ENCODE assay signal across 7 cellular contexts in the genomic region with DNA sequence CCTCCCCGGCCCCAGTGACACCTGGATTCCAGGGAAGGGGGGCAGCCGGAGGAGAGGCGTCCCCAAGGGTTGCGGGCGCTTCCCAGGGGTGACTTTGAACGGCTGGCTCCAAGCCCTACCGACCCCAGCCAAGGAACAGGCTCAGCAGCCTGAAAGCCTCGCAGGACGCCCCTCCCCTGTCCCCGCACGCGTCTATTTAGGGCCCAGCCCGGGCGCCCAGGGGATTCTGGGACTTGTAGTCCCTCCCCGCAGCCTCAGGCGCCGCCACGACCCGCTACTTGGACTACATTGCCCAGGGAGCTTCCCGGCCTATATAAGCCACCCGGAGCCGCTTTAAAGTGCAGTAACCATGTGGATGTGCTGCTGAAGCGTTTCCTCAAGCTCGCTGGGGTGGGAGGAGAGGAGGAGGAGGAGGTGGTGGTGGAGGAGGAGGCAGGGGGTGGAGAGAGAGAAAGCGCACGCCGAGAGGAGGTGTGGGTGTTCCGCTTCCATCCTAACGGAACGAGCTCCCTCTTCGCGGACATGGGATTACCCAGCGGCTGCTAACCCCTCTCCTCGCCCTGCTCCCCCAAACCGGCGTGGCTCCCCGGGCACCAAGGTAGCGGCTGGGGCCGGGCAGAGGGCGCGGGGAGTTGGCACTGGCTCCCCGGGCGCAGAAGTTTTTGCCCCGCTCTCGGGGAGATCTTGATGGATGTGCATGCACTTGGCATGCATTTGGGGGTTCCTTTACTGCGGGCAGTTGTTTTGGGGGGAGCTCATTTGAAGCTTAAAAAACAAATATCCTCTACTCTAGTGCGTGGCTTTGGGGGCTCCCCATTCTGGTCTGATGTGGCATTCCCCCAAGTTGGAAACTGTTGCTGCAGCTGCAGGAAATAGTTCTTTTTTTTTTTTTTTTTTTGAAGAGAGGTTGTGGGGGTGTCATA. TPM values are rescaled to one million over a fixed set of nuclear protein-coding genes. Genes with fewer than 3 reads are reported as not detected.
DNase-seq lines count a peak whose midpoint lies in the region; ATAC-seq, FAIRE-seq and TF ChIP-seq lines count a peak whose summit lies in the region.

A gene (plus strand): TSS at position 341 of the 923 bp plus-strand sequence. CDS start 23,144 bp downstream, outside the sequence.

- under 1% methylated on average over 32 of the region's 47 CpGs for WGBS in hepatocyte (ENCODE audit: low lambda C conversion rate, missing lambda C conversion rate)

- H3K36me3 ChIP-seq in hepatocyte (replicated peaks; ENCODE audit: insufficient read depth, low read depth): no peaks in the 10 kb centered on the region

- H3K9me3 ChIP-seq in hepatocyte (ENCODE audit: low read depth): no peaks in the 10 kb centered on the region

- H3K4me3 ChIP-seq in hepatocyte: peak within 1 kb of the TSS; percentile 66

- peak; percentile 92 for DNase-seq in GM18507 (ENCODE audit: extremely low spot score, insufficient read length, low read depth)
- peak; percentile 58 for DNase-seq in NCI-H2029 treated with DMSO at 0.1 percent for 48 hours (lab: John Stamatoyannopoulos, UW)
- peak; percentile 97 for DNase-seq in T-helper 9 cell
- peak; percentile 99 for DNase-seq in astrocyte of the hippocampus (ENCODE audit: low read depth, low spot score)
- DNase-seq in hepatocyte (ENCODE audit: low spot score): peak; percentile 99
- DNase-seq in retina: peak; percentile 98

- no peaks in the 10 kb centered on the region for H4K20me1 ChIP-seq in hepatocyte (ENCODE audit: insufficient read depth, poor library complexity, severe bottlenecking)

- peak; percentile 95 for ATAC-seq in HG02981 (IDR thresholded peaks at IDR 0.05; ENCODE audit: unreplicated experiment)

- no peaks in the 10 kb centered on the region for H3K9me2 ChIP-seq in hepatocyte (replicated peaks; ENCODE audit: insufficient read depth)

- peak within 1 kb of the TSS; percentile 82 for H2AFZ ChIP-seq in hepatocyte

- peaks cover 7% of the 10 kb centered on the region for H3K4me1 ChIP-seq in hepatocyte (ENCODE audit: insufficient read depth)

- peak within 1 kb of the TSS; percentile 86 for H3K27ac ChIP-seq in hepatocyte

- H3K27me3 ChIP-seq in hepatocyte: no peaks in the 10 kb centered on the region

- peaks cover 20% of the 10 kb centered on the region for H3K79me2 ChIP-seq in hepatocyte

- FAIRE-seq in GM18507 (lab: Jason Lieb, UNC): peak; percentile 97

- H3K4me2 ChIP-seq in hepatocyte: peak within 1 kb of the TSS; percentile 87

- peak; percentile 1 for TF ChIP-seq CTCF in hepatocyte (IDR thresholded peaks at IDR 0.05; ENCODE audit: poor library complexity)

RNA-seq across cellular contexts. Expression of the gene that starts here (rescaled TPM):
- 79.1 and 90.8 TPM in 2 replicates for total RNA-seq in hepatocyte
- 46.8 and 54.8 TPM in 2 replicates for polyA plus RNA-seq in hepatocyte

Comparison
In these comparisons a context has a peak if more than half of its experiments do, and no peak if none do; other contexts are left out.
1. Peak in every context shown above with its lines: DNase-seq, ATAC-seq, H3K4me3 ChIP-seq and H3K27ac ChIP-seq.